Comparison of ENCODE assay signal across 8 cellular contexts in genomic region chr9:68704804-68705635, GRCh38. TPM values are rescaled to one million over a fixed set of nuclear protein-coding genes. Genes with fewer than 3 reads are reported as not detected.
DNase-seq lines count a peak whose midpoint lies in the region; ATAC-seq and TF ChIP-seq lines count a peak whose summit lies in the region.

A gene with protein sequence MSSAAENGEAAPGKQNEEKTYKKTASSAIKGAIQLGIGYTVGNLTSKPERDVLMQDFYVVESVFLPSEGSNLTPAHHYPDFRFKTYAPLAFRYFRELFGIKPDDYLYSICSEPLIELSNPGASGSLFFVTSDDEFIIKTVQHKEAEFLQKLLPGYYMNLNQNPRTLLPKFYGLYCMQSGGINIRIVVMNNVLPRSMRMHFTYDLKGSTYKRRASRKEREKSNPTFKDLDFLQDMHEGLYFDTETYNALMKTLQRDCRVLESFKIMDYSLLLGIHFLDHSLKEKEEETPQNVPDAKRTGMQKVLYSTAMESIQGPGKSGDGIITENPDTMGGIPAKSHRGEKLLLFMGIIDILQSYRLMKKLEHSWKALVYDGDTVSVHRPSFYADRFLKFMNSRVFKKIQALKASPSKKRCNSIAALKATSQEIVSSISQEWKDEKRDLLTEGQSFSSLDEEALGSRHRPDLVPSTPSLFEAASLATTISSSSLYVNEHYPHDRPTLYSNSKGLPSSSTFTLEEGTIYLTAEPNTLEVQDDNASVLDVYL (plus strand): TSS chr9:68705240. CDS start chr9:68822615, 117,375 bp downstream.

- H3K27ac Mint-ChIP-seq in T-helper 17 cell: no peak within 1 kb of the TSS

- DNase-seq in NCI-H82 (lab: John Stamatoyannopoulos, UW) (peak; percentile 68), NCI-H82 treated with DMSO at 0.1 percent for 48 hours (lab: John Stamatoyannopoulos, UW; ENCODE audit: unreplicated experiment) (no peak), MG63 (peak; percentile 50), T-helper 17 cell (no peak), dermis microvascular lymphatic vessel endothelial cell (ENCODE audit: low read depth in 2 of 2) (peak; percentile 29 to 67), lower leg skin (ENCODE audit: low spot score in 2 of 2) (peak; percentile 16 to 87)
- peak; percentile 30 for DNase-seq in stimulated activated CD4-positive, alpha-beta T cell treated with anti-CD3 and anti-CD28 coated beads, Interleukin-4, amount 100 ng/mL, for 24 hours

- POLR2A ChIA-PET in HEK293 (lab: Yijun Ruan, JAX): interaction anchor here (0.5 to 1.5 kb wide), 3 partner anchors 75 to 516 kb away, joined by 3 to 5 read pairs (median 4); a partner anchor contains a TSS

- peak within 1 kb of the TSS; percentile 67 for H3K4me3 ChIP-seq in HEK293 (ENCODE audit: low read depth, low read length)
- peak within 1 kb of the TSS; percentile 34; the same call in 1 of the 2 replicates for H3K4me3 ChIP-seq in MG63
- H3K4me3 ChIP-seq in lower leg skin (ENCODE audit: low read depth, poor library complexity, severe bottlenecking): peak within 1 kb of the TSS; percentile 41

- WGBS in lower leg skin, 2 donors: 0 to 1% methylated on average over 25 to 38 of the region's 99 CpGs

- H3K27me3 Mint-ChIP-seq in T-helper 17 cell: peaks cover 83% of the 10 kb centered on the region

- peaks cover 19% of the 10 kb centered on the region for H3K27me3 ChIP-seq in MG63

- peak within 1 kb of the TSS; percentile 86 for H3K4me3 Mint-ChIP-seq in T-helper 17 cell

- H3K9me3 ChIP-seq in HEK293 (ENCODE audit: control insufficient read depth, insufficient read depth, low read depth, low read length): no peaks in the 10 kb centered on the region
- no peaks in the 10 kb centered on the region for H3K9me3 ChIP-seq in MG63
- H3K9me3 ChIP-seq in T-helper 17 cell (ENCODE audit: control insufficient read depth, low read length, poor library complexity, severe bottlenecking): peaks cover 3% of the 10 kb centered on the region

- no peak for TF ChIP-seq CTCF in HEK293 (tag by site-specific recombination; IDR thresholded peaks at IDR 0.05)
- TF ChIP-seq CTCF in lower leg skin (IDR thresholded peaks at IDR 0.05): no peak

- H3K4me1 Mint-ChIP-seq in T-helper 17 cell: peaks cover 14% of the 10 kb centered on the region

- H3K36me3 Mint-ChIP-seq in T-helper 17 cell (ENCODE audit: low read depth): peaks cover 2% of the 10 kb centered on the region

- intact Hi-C loops in lower leg skin (cut with DNase I; ENCODE audit: low total_unique reads): no loop called here

- no peaks in the 10 kb centered on the region for H3K4me1 ChIP-seq in HEK293 (ENCODE audit: control insufficient read depth, insufficient read depth, low read length)

- CTCF ChIA-PET in HEK293 (lab: Yijun Ruan, JAX): interaction anchor here (0.6 to 3.1 kb wide), 6 partner anchors 15 to 1241 kb away, joined by 3 to 10 read pairs (median 3); no protein-coding TSS in a partner anchor

- TF ChIP-seq POLR2A in lower leg skin (IDR thresholded peaks at IDR 0.05): no peak

- ATAC-seq in T-helper 17 cell: peak; percentile 79

- no peaks in the 10 kb centered on the region for H3K36me3 ChIP-seq in HEK293 (ENCODE audit: control insufficient read depth in 2 of 2, insufficient read depth in 1 of 2, low read length in 2 of 2)
- no peaks in the 10 kb centered on the region for H3K36me3 ChIP-seq in MG63

- peak within 1 kb of the TSS; percentile 50; the same call in 1 of the 2 replicates for H3K27ac ChIP-seq in HEK293 (ENCODE audit: extremely low read depth, low read depth, low read length)

TF ChIP-seq in HEK293, 187 proteins besides CTCF, POLR2A, EP300 and RAD21 (continues in another document):
- TF ChIP-seq MZF1 (tag by site-specific recombination; IDR thresholded peaks at IDR 0.05; ENCODE audit: borderline replicate concordance) (peak; percentile 69; the same call in 1 of the 2 replicates), ZNF585B (tag by site-specific recombination; IDR thresholded peaks at IDR 0.05) (no peak), ZEB2 (tag by site-specific recombination; IDR thresholded peaks at IDR 0.05) (0 out of 2 replicates have a peak, but pooled peaks have one; percentile 34), ZNF561 (tag by site-specific recombination; IDR thresholded peaks at IDR 0.05; ENCODE audit: borderline replicate concordance) (peak; percentile 50; the same call in 1 of the 2 replicates), ZFHX2 (tag by site-specific recombination; conservative IDR thresholded peaks at IDR 0.05) (peak; percentile 30; the same call in 1 of the 2 replicates), ZNF37A (tag by site-specific recombination; IDR thresholded peaks at IDR 0.05) (no peak), ZBTB20 (tag by site-specific recombination; IDR thresholded peaks at IDR 0.05) (peak; percentile 79), KLF16 (tag by site-specific recombination; IDR thresholded peaks at IDR 0.05) (0 out of 2 replicates have a peak, but pooled peaks have one; percentile 32), ZNF2 (tag by site-specific recombination; IDR thresholded peaks at IDR 0.05) (peak; percentile 63; the same call in 1 of the 2 replicates), ZNF341 (tag by site-specific recombination; IDR thresholded peaks at IDR 0.05; ENCODE audit: low read depth) (peak; percentile 91), ZNF24 (tag by site-specific recombination; IDR thresholded peaks at IDR 0.05) (no peak), ZNF211 (tag by site-specific recombination; IDR thresholded peaks at IDR 0.05; ENCODE audit: low read depth) (no peak), SP2 (tag by site-specific recombination; IDR thresholded peaks at IDR 0.05) (peak; percentile 51), SETDB1 (IDR thresholded peaks at IDR 0.05; ENCODE audit: insufficient read length, low read length) (no peak)
- TF ChIP-seq, protein P1, sequence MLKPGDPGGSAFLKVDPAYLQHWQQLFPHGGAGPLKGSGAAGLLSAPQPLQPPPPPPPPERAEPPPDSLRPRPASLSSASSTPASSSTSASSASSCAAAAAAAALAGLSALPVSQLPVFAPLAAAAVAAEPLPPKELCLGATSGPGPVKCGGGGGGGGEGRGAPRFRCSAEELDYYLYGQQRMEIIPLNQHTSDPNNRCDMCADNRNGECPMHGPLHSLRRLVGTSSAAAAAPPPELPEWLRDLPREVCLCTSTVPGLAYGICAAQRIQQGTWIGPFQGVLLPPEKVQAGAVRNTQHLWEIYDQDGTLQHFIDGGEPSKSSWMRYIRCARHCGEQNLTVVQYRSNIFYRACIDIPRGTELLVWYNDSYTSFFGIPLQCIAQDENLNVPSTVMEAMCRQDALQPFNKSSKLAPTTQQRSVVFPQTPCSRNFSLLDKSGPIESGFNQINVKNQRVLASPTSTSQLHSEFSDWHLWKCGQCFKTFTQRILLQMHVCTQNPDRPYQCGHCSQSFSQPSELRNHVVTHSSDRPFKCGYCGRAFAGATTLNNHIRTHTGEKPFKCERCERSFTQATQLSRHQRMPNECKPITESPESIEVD (tag by site-specific recombination; IDR thresholded peaks at IDR 0.05): no peak
- TF ChIP-seq, protein P2, sequence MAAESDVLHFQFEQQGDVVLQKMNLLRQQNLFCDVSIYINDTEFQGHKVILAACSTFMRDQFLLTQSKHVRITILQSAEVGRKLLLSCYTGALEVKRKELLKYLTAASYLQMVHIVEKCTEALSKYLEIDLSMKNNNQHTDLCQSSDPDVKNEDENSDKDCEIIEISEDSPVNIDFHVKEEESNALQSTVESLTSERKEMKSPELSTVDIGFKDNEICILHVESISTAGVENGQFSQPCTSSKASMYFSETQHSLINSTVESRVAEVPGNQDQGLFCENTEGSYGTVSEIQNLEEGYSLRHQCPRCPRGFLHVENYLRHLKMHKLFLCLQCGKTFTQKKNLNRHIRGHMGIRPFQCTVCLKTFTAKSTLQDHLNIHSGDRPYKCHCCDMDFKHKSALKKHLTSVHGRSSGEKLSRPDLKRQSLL (tag by site-specific recombination; IDR thresholded peaks at IDR 0.05): no peak
- TF ChIP-seq, protein P3, sequence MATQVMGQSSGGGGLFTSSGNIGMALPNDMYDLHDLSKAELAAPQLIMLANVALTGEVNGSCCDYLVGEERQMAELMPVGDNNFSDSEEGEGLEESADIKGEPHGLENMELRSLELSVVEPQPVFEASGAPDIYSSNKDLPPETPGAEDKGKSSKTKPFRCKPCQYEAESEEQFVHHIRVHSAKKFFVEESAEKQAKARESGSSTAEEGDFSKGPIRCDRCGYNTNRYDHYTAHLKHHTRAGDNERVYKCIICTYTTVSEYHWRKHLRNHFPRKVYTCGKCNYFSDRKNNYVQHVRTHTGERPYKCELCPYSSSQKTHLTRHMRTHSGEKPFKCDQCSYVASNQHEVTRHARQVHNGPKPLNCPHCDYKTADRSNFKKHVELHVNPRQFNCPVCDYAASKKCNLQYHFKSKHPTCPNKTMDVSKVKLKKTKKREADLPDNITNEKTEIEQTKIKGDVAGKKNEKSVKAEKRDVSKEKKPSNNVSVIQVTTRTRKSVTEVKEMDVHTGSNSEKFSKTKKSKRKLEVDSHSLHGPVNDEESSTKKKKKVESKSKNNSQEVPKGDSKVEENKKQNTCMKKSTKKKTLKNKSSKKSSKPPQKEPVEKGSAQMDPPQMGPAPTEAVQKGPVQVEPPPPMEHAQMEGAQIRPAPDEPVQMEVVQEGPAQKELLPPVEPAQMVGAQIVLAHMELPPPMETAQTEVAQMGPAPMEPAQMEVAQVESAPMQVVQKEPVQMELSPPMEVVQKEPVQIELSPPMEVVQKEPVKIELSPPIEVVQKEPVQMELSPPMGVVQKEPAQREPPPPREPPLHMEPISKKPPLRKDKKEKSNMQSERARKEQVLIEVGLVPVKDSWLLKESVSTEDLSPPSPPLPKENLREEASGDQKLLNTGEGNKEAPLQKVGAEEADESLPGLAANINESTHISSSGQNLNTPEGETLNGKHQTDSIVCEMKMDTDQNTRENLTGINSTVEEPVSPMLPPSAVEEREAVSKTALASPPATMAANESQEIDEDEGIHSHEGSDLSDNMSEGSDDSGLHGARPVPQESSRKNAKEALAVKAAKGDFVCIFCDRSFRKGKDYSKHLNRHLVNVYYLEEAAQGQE (tag by site-specific recombination; IDR thresholded peaks at IDR 0.05): no peak
- TF ChIP-seq, protein P4, sequence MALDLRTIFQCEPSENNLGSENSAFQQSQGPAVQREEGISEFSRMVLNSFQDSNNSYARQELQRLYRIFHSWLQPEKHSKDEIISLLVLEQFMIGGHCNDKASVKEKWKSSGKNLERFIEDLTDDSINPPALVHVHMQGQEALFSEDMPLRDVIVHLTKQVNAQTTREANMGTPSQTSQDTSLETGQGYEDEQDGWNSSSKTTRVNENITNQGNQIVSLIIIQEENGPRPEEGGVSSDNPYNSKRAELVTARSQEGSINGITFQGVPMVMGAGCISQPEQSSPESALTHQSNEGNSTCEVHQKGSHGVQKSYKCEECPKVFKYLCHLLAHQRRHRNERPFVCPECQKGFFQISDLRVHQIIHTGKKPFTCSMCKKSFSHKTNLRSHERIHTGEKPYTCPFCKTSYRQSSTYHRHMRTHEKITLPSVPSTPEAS (tag by site-specific recombination; IDR thresholded peaks at IDR 0.05): no peak

RNA-seq across cellular contexts. Expression of the gene that starts here (rescaled TPM):
- total RNA-seq in MG63 (2014; rRNA removed; shearing (Covaris generic); ENCODE audit: low replicate concordance): not detected in 2 replicates
- under 1 TPM; 0.55 to 0.99 TPM for total RNA-seq in T-helper 17 cell
- total RNA-seq in dermis microvascular lymphatic vessel endothelial cell: under 0.01 TPM in 2 replicates
- 1 to 10 TPM in 3 of 4 donors, under 1 TPM in 1; 0.42 to 3.3 (median 2.7) TPM for total RNA-seq in lower leg skin

Comparison
In these comparisons a context has a peak if more than half of its experiments do, and no peak if none do; other contexts are left out.
1. DNase-seq: peak in NCI-H82 (single experiment), lower leg skin (2 of 2) and stimulated activated CD4-positive, alpha-beta T cell treated with anti-CD3 and anti-CD28 coated beads, Interleukin-4, amount 100 ng/mL, for 24 hours (single experiment); none in NCI-H82 treated with DMSO at 0.1 percent for 48 hours (single experiment) and T-helper 17 cell (0 of 3).
2. Peak in DNase-seq and H3K4me3 ChIP-seq in MG63; RNA of the gene not detected or under 1 TPM.
3. Peak in ATAC-seq in T-helper 17 cell; RNA of the gene not detected or under 1 TPM.
4. Peak in DNase-seq in dermis microvascular lymphatic vessel endothelial cell; RNA of the gene not detected or under 1 TPM.
5. Peak in every context shown above with its lines, with median percentiles within 50 percentile points of each other: H3K4me3 ChIP-seq.